ENCODE assay signal across 25 cellular contexts in the genomic region with DNA sequence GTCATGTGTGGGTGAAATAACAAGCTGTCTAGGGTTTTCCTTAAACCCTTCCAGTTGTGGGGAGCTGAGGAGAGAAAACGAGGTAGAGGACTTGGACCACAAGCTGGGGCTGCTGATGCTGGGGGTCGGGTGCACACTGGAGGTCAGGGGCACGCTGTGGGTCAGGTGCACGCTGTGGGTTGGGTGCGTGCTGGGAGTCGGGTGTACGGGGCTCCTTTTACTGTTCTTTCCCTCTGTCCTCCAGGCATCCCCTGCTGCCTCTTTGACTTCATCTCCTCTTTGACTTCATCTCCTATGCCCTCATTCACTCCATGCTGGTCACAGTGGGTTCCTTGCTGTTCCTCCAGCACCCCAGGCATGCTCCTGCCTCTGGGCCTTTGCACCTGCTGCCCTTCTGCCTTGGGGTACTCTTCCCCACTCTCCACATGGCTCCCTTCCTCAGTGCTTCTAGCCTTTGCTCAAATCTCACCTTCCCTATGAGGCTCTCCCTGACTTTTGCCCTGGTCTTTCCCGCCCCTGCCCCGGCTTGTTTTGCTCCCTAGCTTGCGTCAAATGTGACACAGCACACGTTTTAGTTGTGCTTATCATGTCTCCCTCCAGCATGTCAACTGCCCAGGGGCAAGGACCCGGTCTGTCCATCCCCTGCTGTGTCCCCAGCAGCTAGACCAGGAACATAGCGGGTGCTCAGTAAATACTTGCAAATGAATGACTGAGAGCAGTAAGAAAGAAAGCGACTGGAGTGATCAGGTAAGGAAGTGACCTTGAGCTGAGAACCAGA. TPM values are rescaled to one million over a fixed set of nuclear protein-coding genes. Genes with fewer than 3 reads are reported as not detected.
A peak's percentile ranks its signal among the peaks of the same experiment; 100 is the strongest.
DNase-seq lines count a peak whose midpoint lies in the region; ATAC-seq and TF ChIP-seq lines count a peak whose summit lies in the region.
"Had no signal": no experiment of that assay in that cellular context is flagged by ENCODE, and none has a peak within 500 bp of the region (broad histone marks: within the 10 kb centered on the region; RNA-seq: fewer than 3 reads in every experiment).

No MANE protein-coding gene starts in this region.

- dilution Hi-C loops in IMR-90 (cut with HindIII; ENCODE audit: low sequenced_read_pairs, unreplicated experiment) = no loop called here

- H2BK5ac ChIP-seq in IMR-90 (ENCODE audit: low read depth, low read length, poor library complexity, severe bottlenecking) (no peak overlapping the region), trophoblast cell (ENCODE audit: low read depth, low read length, poor library complexity) (no peak overlapping the region)

- no peak overlapping the region for H3K27ac ChIP-seq in CD4-positive, alpha-beta memory T cell (ENCODE audit: low read depth, low read length)
- H3K27ac ChIP-seq in IMR-90 (ENCODE audit: insufficient read depth, low read length) = no peak overlapping the region
- no peak overlapping the region for H3K27ac ChIP-seq in trophoblast cell (ENCODE audit: low read depth, low read length)
- no peak overlapping the region for H3K27ac ChIP-seq in Karpas-422 (ENCODE audit: low read length)
- H3K27ac ChIP-seq: KMS-11 had no signal

- H3K36me3 Mint-ChIP-seq in CD4-positive, alpha-beta memory T cell = peaks cover 17 to 20% of the 10 kb centered on the region in 2 donors
- no peaks in the 10 kb centered on the region for H3K36me3 Mint-ChIP-seq in endothelial cell (ENCODE audit: low read depth, unreplicated experiment)
- H3K36me3 Mint-ChIP-seq: IgD-negative memory B cell had no signal

- no peaks in the 10 kb centered on the region for H3K36me3 ChIP-seq in CD4-positive, alpha-beta memory T cell (ENCODE audit: insufficient read depth, low read length)
- H3K36me3 ChIP-seq in IMR-90 (ENCODE audit: control insufficient read depth, insufficient read depth, low read length) = no peaks in the 10 kb centered on the region
- no peaks in the 10 kb centered on the region for H3K36me3 ChIP-seq in trophoblast cell (ENCODE audit: control insufficient read depth in 1 of 2, insufficient read depth in 2 of 2, low read length in 2 of 2)
- no peaks in the 10 kb centered on the region for H3K36me3 ChIP-seq in BE2C
- no peaks in the 10 kb centered on the region for H3K36me3 ChIP-seq in Karpas-422 (ENCODE audit: insufficient read depth, low read length)

- no peaks in the 10 kb centered on the region for H3K27me3 Mint-ChIP-seq in CD4-positive, alpha-beta memory T cell
- peaks cover 19% of the 10 kb centered on the region for H3K27me3 Mint-ChIP-seq in endothelial cell (ENCODE audit: unreplicated experiment)

- no peak overlapping the region for H3K56ac ChIP-seq in IMR-90 (ENCODE audit: extremely low read depth, insufficient read depth, low read length)

- H3K9me3 ChIP-seq in CD4-positive, alpha-beta memory T cell (ENCODE audit: control insufficient read depth in 1 of 2, low read length in 2 of 2) = no peaks in the 10 kb centered on the region
- H3K9me3 ChIP-seq in IMR-90 (ENCODE audit: control insufficient read depth, insufficient read depth, low read length) = peaks cover 3% of the 10 kb centered on the region; the same call in 1 of the 2 replicates
- peaks cover 2% of the 10 kb centered on the region for H3K9me3 ChIP-seq in trophoblast cell (ENCODE audit: insufficient read depth, low read depth, low read length)
- no peaks in the 10 kb centered on the region for H3K9me3 ChIP-seq in BE2C
- no peaks in the 10 kb centered on the region for H3K9me3 ChIP-seq in Karpas-422 (ENCODE audit: low read length)

- H4K20me1 ChIP-seq in IMR-90 (ENCODE audit: insufficient read depth, low read length) = no peaks in the 10 kb centered on the region
- H4K20me1 ChIP-seq in Karpas-422 (ENCODE audit: insufficient read depth, low read depth, low read length) = no peaks in the 10 kb centered on the region

- BruUV-seq in IMR-90 (replicated peaks; lab: Mats Ljungman, UMichigan) = no TSS peak

- H3K4ac ChIP-seq in IMR-90 (ENCODE audit: low read depth, low read length) (no peak overlapping the region), trophoblast cell (ENCODE audit: low read depth, low read length) (no peak overlapping the region)

- no peak for TF ChIP-seq POLR2A in IMR-90 (IDR thresholded peaks at IDR 0.05; ENCODE audit: low read depth, low read length)

- H2AK5ac ChIP-seq in IMR-90 (ENCODE audit: low read depth, low read length) = no peak overlapping the region
- no peak overlapping the region for H2AK5ac ChIP-seq in trophoblast cell (ENCODE audit: low read length)

- 54% methylated on average over 8 of the region's 14 CpGs; no CpG with 5 or more reads in 1 of the 2 experiments for WGBS in IMR-90 (ENCODE audit: extremely low coverage in 2 of 2, insufficient read length in 1 of 2), 2 experiments
- WGBS in trophoblast cell (ENCODE audit: extremely low coverage, insufficient coverage, insufficient read length) = no CpG with 5 or more reads among the region's 14 CpGs

- peak overlapping the region in 2 of 8 donors; percentile 22 to 51 for H3K4me3 Mint-ChIP-seq in CD4-positive, alpha-beta memory T cell
- H3K4me3 Mint-ChIP-seq in endothelial cell (ENCODE audit: unreplicated experiment) = no peak overlapping the region
- H3K4me3 Mint-ChIP-seq: IgD-negative memory B cell had no signal

- CTCF ChIA-PET in CD4-positive, alpha-beta memory T cell (lab: Charles Lee; ENCODE audit: partially characterized antibody) = no interaction called here
- CTCF ChIA-PET in IMR-90 (lab: Yijun Ruan, JAX) = interaction anchor here (0.5 kb wide), 1 partner anchor 846 kb away, joined by 3 read pairs; no protein-coding TSS in a partner anchor

- H2BK120ac ChIP-seq in IMR-90 (ENCODE audit: low read depth, low read length) = no peak overlapping the region
- no peak overlapping the region for H2BK120ac ChIP-seq in trophoblast cell (ENCODE audit: insufficient read depth, low read length, poor library complexity)

- H3K9me3 Mint-ChIP-seq in CD4-positive, alpha-beta memory T cell = peaks cover 0 to 3% (median 0%) of the 10 kb centered on the region in 8 donors
- no peaks in the 10 kb centered on the region for H3K9me3 Mint-ChIP-seq in endothelial cell (ENCODE audit: unreplicated experiment)
- H3K9me3 Mint-ChIP-seq: IgD-negative memory B cell had no signal

- peaks cover 10 to 39% (median 25%) of the 10 kb centered on the region in 4 donors for H3K4me1 Mint-ChIP-seq in CD4-positive, alpha-beta memory T cell
- peaks cover 7% of the 10 kb centered on the region for H3K4me1 Mint-ChIP-seq in endothelial cell (ENCODE audit: unreplicated experiment)
- H3K4me1 Mint-ChIP-seq: IgD-negative memory B cell had no signal

- peak overlapping the region; percentile 16 for H2AK9ac ChIP-seq in IMR-90 (replicated peaks; ENCODE audit: low read depth, low read length, poor library complexity)

- H3K9me1 ChIP-seq in IMR-90 (ENCODE audit: insufficient read depth, low read length) = no peaks in the 10 kb centered on the region

- no peak overlapping the region for H2BK12ac ChIP-seq in trophoblast cell (ENCODE audit: low read length)

- ATAC-seq in IMR-90 (ENCODE audit: low read depth) = no peak
- ATAC-seq: HCT116 had no signal

- no peak overlapping the region for H2BK20ac ChIP-seq in IMR-90 (ENCODE audit: low read depth, low read length)

- in situ Hi-C loops in IMR-90 (cut with MboI; ENCODE audit: low sequenced_read_pairs) = no loop called here

- H4K8ac ChIP-seq in IMR-90 (ENCODE audit: low read depth in 2 of 2, low read length in 2 of 2) (no peak overlapping the region), trophoblast cell (ENCODE audit: low read depth, low read length) (no peak overlapping the region)

- TF ChIP-seq CTCF in IMR-90 (conservative IDR thresholded peaks at IDR 0.05; ENCODE audit: low read depth, low read length) (no peak), endothelial cell (IDR thresholded peaks at IDR 0.05; ENCODE audit: unreplicated experiment) (no peak), BE2C (IDR thresholded peaks at IDR 0.05; ENCODE audit: low read depth, low read length) (no peak)

- no peaks in the 10 kb centered on the region for H3K27me3 ChIP-seq in CD4-positive, alpha-beta memory T cell (ENCODE audit: insufficient read depth, low read length)
- H3K27me3 ChIP-seq in IMR-90 (ENCODE audit: control insufficient read depth, insufficient read depth, low read length) (no peaks in the 10 kb centered on the region), trophoblast cell (ENCODE audit: insufficient read depth, low read length) (no peaks in the 10 kb centered on the region), BE2C (no peaks in the 10 kb centered on the region), Karpas-422 (ENCODE audit: low read length) (no peaks in the 10 kb centered on the region)

- DNase-seq in CD4-positive, alpha-beta memory T cell = no peak
- DNase-seq in IMR-90 = no peak
- DNase-seq in endothelial cell (ENCODE audit: low spot score) = no peak
- peak; percentile 80 to 82 for DNase-seq in trophoblast cell
- DNase-seq in NCI-H226 = no peak
- no peak for DNase-seq in BE2C
- no peak for DNase-seq in Karpas-422
- DNase-seq: C1 segment of cervical spinal cord, Calu3, DMS79 treated with DMSO at 0.1 percent for 48 hours, GF-D8, NCI-H1092, NCI-H1417 treated with DMSO at 0.1 percent for 48 hours, NCI-H1694 treated with DMSO at 0.1 percent for 48 hours, NCI-H2081, NCI-H345, NCI-H524, NCI-H748 treated with DMSO at 0.1 percent for 48 hours, Right ventricle myocardium superior had no signal

- H3K4me1 ChIP-seq in CD4-positive, alpha-beta memory T cell (ENCODE audit: insufficient read depth, low read length) = no peaks in the 10 kb centered on the region
- H3K4me1 ChIP-seq in IMR-90 (ENCODE audit: control insufficient read depth, insufficient read depth, low read length) (no peaks in the 10 kb centered on the region), trophoblast cell (ENCODE audit: control insufficient read depth in 1 of 2, insufficient read depth in 2 of 2, low read length in 2 of 2) (no peaks in the 10 kb centered on the region), BE2C (no peaks in the 10 kb centered on the region), Karpas-422 (ENCODE audit: low read length) (no peaks in the 10 kb centered on the region)

- intact Hi-C loops in CD4-positive, alpha-beta memory T cell (cut with micrococcal nuclease) = no loop called here
- intact Hi-C loops in IMR-90 (cut with micrococcal nuclease) = no loop called here

- H2AFZ ChIP-seq in IMR-90 (replicated peaks; ENCODE audit: low read length, poor library complexity) (no peak overlapping the region), trophoblast cell (ENCODE audit: insufficient read depth, low read length, poor library complexity) (no peak overlapping the region), Karpas-422 (ENCODE audit: low read length) (no peak overlapping the region)

- no peak overlapping the region for H4K5ac ChIP-seq in IMR-90 (ENCODE audit: low read depth, low read length)

- TF ChIP-seq RAD21 in IMR-90 (IDR thresholded peaks at IDR 0.05; ENCODE audit: low read length) = no peak

- H3K9ac ChIP-seq in IMR-90 (ENCODE audit: low read depth, low read length) (no peak overlapping the region), trophoblast cell (ENCODE audit: low read length) (no peak overlapping the region), Karpas-422 (ENCODE audit: low read length) (no peak overlapping the region)
- H3K9ac ChIP-seq: KMS-11 had no signal

- H3K18ac ChIP-seq in IMR-90 (ENCODE audit: low read depth, low read length) (no peak overlapping the region), trophoblast cell (ENCODE audit: low read length) (no peak overlapping the region)

- H3K9me2 ChIP-seq in Karpas-422 (replicated peaks; ENCODE audit: insufficient read depth, low read length) = no peaks in the 10 kb centered on the region

- H3K79me2 ChIP-seq in trophoblast cell (ENCODE audit: control insufficient read depth, insufficient read depth, low read length, poor library complexity) (no peaks in the 10 kb centered on the region), Karpas-422 (ENCODE audit: low read length) (no peaks in the 10 kb centered on the region)

- H3K14ac ChIP-seq in IMR-90 (replicated peaks; ENCODE audit: low read depth, low read length) = no peak overlapping the region
- H3K14ac ChIP-seq in trophoblast cell (ENCODE audit: low read length) = no peak overlapping the region

- H3K4me2 ChIP-seq in IMR-90 (ENCODE audit: low read depth, low read length) (no peak overlapping the region), trophoblast cell (ENCODE audit: low read length) (no peak overlapping the region), Karpas-422 (ENCODE audit: low read depth, low read length, poor library complexity, severe bottlenecking) (no peak overlapping the region)
- H3K4me2 ChIP-seq: KMS-11 had no signal

- H2BK15ac ChIP-seq in IMR-90 (ENCODE audit: low read depth, low read length) = no peak overlapping the region

- H3K79me1 ChIP-seq in IMR-90 (ENCODE audit: low read depth in 1 of 2, low read length in 2 of 2) (no peaks in the 10 kb centered on the region), trophoblast cell (ENCODE audit: low read length) (no peaks in the 10 kb centered on the region)

- POLR2A ChIA-PET in CD4-positive, alpha-beta memory T cell (lab: Charles Lee; ENCODE audit: partially characterized antibody) = no interaction called here
- POLR2A ChIA-PET in IMR-90 (lab: Charles Lee; ENCODE audit: unreplicated experiment) = no interaction called here

- peak overlapping the region in 5 of 7 donors; percentile 5 to 88 (median 43) for H3K27ac Mint-ChIP-seq in CD4-positive, alpha-beta memory T cell
- H3K27ac Mint-ChIP-seq in endothelial cell (ENCODE audit: unreplicated experiment) = peak overlapping the region; percentile 2
- H3K27ac Mint-ChIP-seq: IgD-negative memory B cell had no signal

- no peak overlapping the region for H3K4me3 ChIP-seq in CD4-positive, alpha-beta memory T cell (ENCODE audit: low read length in 2 of 2)
- no peak overlapping the region for H3K4me3 ChIP-seq in IMR-90 (ENCODE audit: insufficient read depth, low read depth, low read length)
- H3K4me3 ChIP-seq in trophoblast cell (ENCODE audit: low read depth, low read length) = no peak overlapping the region
- no peak overlapping the region for H3K4me3 ChIP-seq in BE2C (ENCODE audit: low read depth, low read length)
- no peak overlapping the region for H3K4me3 ChIP-seq in Karpas-422 (ENCODE audit: low read length)

- H4K91ac ChIP-seq in IMR-90 (ENCODE audit: insufficient read depth, low read depth, low read length) = no peak overlapping the region
- H4K91ac ChIP-seq in trophoblast cell (ENCODE audit: low read depth, low read length) = no peak overlapping the region

- no peak overlapping the region for H4K12ac ChIP-seq in trophoblast cell (ENCODE audit: low read depth, low read length)

- no peak overlapping the region for H3K23ac ChIP-seq in IMR-90 (ENCODE audit: low read depth, low read length)
- H3K23ac ChIP-seq in trophoblast cell (ENCODE audit: low read length) = no peak overlapping the region

RNA-seq across cellular contexts. Expression of a gene that starts 45.4 kb away (rescaled TPM):
- total RNA-seq in CD4-positive, alpha-beta memory T cell = 10 to 100 TPM; 18.0 to 19.3 TPM
- polyA plus RNA-seq in CD4-positive, alpha-beta memory T cell = 1 to 10 TPM; 8.3 to 9.0 TPM
- not detected in 2 replicates for total RNA-seq in IMR-90 (2012; rRNA removed)
- not detected in 2 replicates for polyA plus RNA-seq in IMR-90 (2012; rRNA removed)
- not detected in 2 replicates for polyA plus RNA-seq in IMR-90 (2012; cell fraction: cytosol; rRNA removed)
- not detected in 2 replicates for polyA plus RNA-seq in IMR-90 (2012; cell fraction: nucleus; rRNA removed; ENCODE audit: low replicate concordance)
- not detected for total RNA-seq in endothelial cell (ENCODE audit: unreplicated experiment)
- 0.37 and 0.46 TPM in 2 replicates for polyA plus RNA-seq in trophoblast cell (2013)
- polyA plus RNA-seq in BE2C (2012; ENCODE audit: insufficient read depth, insufficient read length, low read depth) = not detected
- not detected in 2 replicates for total RNA-seq in Karpas-422 (2014; rRNA removed; shearing (Covaris generic); ENCODE audit: low replicate concordance)
- total RNA-seq: H4, Right ventricle myocardium superior, SK-MEL-5 had no signal
- polyA plus RNA-seq: AG04450 had no signal

Comparison
In these comparisons a context has a peak if more than half of its experiments do, and no peak if none do; other contexts are left out.
1. DNase-seq: peak in trophoblast cell (2 of 2); none in CD4-positive, alpha-beta memory T cell (0 of 5), IMR-90 (single experiment), endothelial cell (single experiment), NCI-H226 (single experiment), BE2C (single experiment) and Karpas-422 (single experiment).
2. RNA of a gene that starts 45.4 kb away (total RNA-seq): 18.0 to 19.3 TPM in CD4-positive, alpha-beta memory T cell; not detected in IMR-90, not detected in endothelial cell (single experiment) and not detected in Karpas-422; every median in the first group is over 10 times any median in the second.